31 cellular contexts compared by ENCODE assay signal in genomic region chr4:24880171-24880570, GRCh38. TPM values are rescaled to one million over a fixed set of nuclear protein-coding genes. Genes with fewer than 3 reads are reported as not detected.
"Had no signal": no experiment of that assay in that cellular context is flagged by ENCODE, and none has a peak within 500 bp of the region (broad histone marks: within the 10 kb centered on the region; RNA-seq: fewer than 3 reads in every experiment).

No MANE protein-coding gene starts in this region.

- H3K36me3 Mint-ChIP-seq: activated naive CD8-positive, alpha-beta T cell treated with anti-CD3 and anti-CD28 coated beads for 36 hours; natural killer cell; stimulated activated memory B cell treated with anti-CD40 and anti-IgM and Interleukin-4, amounts not matched to agents 10 μg/mL and 1 μg/mL and 100 μg/mL, for 72 hours had no signal

- ATAC-seq: activated CD4-positive, CD25-positive, alpha-beta regulatory T cell treated with anti-CD3 and anti-CD28 coated beads, Interleukin-2, amount 50 U/mL, for 24 hours; body of pancreas; esophagus mucosa; gastrocnemius medialis; left lung; lower lobe of right lung; natural killer cell; stimulated activated memory B cell treated with anti-CD40 and anti-IgM and Interleukin-4, amounts not matched to agents 10 μg/mL and 1 μg/mL and 100 μg/mL, for 72 hours had no signal

- FAIRE-seq: endothelial cell of umbilical vein, islet of Langerhans had no signal

- H3K27ac Mint-ChIP-seq: activated naive CD4-positive, alpha-beta T cell treated with anti-CD3 and anti-CD28 coated beads for 36 hours; activated naive CD8-positive, alpha-beta T cell treated with anti-CD3 and anti-CD28 coated beads for 36 hours; activated T-helper 1 cell treated with anti-CD3 and anti-CD28 coated beads, Interleukin-12 subunit alpha, Interleukin-12 subunit beta, Interleukin-2, Interleukin-4 antibody, amounts not matched to agents 30 ng/mL and 10 ng/mL and 1 ng/mL, durations not matched to agents 14 hours and 24 hours and 36 hours; natural killer cell; stimulated activated memory B cell treated with anti-CD40 and anti-IgM and Interleukin-4, amounts not matched to agents 10 μg/mL and 1 μg/mL and 100 μg/mL, for 72 hours; T-helper 2 cell treated with Interferon-gamma antibody and Interleukin-4, amounts not matched to agents 5 μg/mL and 100 μg/mL, for 36 hours had no signal

- H3K4me1 ChIP-seq: adrenal gland, body of pancreas, gastrocnemius medialis, left lung, lower lobe of right lung, right atrium auricular region had no signal

- H3K4me3 Mint-ChIP-seq: activated naive CD4-positive, alpha-beta T cell treated with anti-CD3 and anti-CD28 coated beads for 36 hours; activated naive CD8-positive, alpha-beta T cell treated with anti-CD3 and anti-CD28 coated beads for 36 hours; activated T-helper 1 cell treated with anti-CD3 and anti-CD28 coated beads, Interleukin-12 subunit alpha, Interleukin-12 subunit beta, Interleukin-2, Interleukin-4 antibody, amounts not matched to agents 30 ng/mL and 10 ng/mL and 1 ng/mL, durations not matched to agents 14 hours and 24 hours and 36 hours; natural killer cell; stimulated activated memory B cell treated with anti-CD40 and anti-IgM and Interleukin-4, amounts not matched to agents 10 μg/mL and 1 μg/mL and 100 μg/mL, for 72 hours; T-helper 2 cell treated with Interferon-gamma antibody and Interleukin-4, amounts not matched to agents 5 μg/mL and 100 μg/mL, for 36 hours had no signal

- DNase-seq: activated CD4-positive, alpha-beta T cell treated with anti-CD3 and anti-CD28 coated beads for 48 hours; activated CD4-positive, alpha-beta T cell treated with anti-CD3 and anti-CD28 coated beads, Interleukin-2, amount 50 U/mL, for 48 hours; activated CD8-positive, alpha-beta memory T cell treated with anti-CD3 and anti-CD28 coated beads for 24 hours; activated effector memory CD4-positive, alpha-beta T cell treated with anti-CD3 and anti-CD28 coated beads, Interleukin-2, amount 50 U/mL, for 16 hours; activated naive CD4-positive, alpha-beta T cell treated with anti-CD3 and anti-CD28 coated beads for 36 hours; activated naive CD8-positive, alpha-beta T cell treated with anti-CD3 and anti-CD28 coated beads for 36 hours; aorta; body of pancreas; caudate nucleus; cortex of kidney; gastrocnemius medialis; glutamatergic neuron; left lung; lower lobe of right lung; mesenchymal stem cell; natural killer cell; stimulated activated CD4-positive, alpha-beta T cell treated with anti-CD3 and anti-CD28 coated beads, Interleukin-1b, Interleukin-23, amount 100 ng/mL, for 48 hours; stimulated activated CD4-positive, alpha-beta T cell treated with anti-CD3 and anti-CD28 coated beads, Interleukin-4, amount 100 ng/mL, for 4 hours; stimulated activated CD8-positive, alpha-beta memory T cell treated with anti-CD3 and anti-CD28 coated beads, Interleukin-4, amount 100 ng/mL, for 48 hours; stomach; thyroid gland had no signal

- H3K9me3 Mint-ChIP-seq: activated naive CD4-positive, alpha-beta T cell treated with anti-CD3 and anti-CD28 coated beads for 36 hours; activated naive CD8-positive, alpha-beta T cell treated with anti-CD3 and anti-CD28 coated beads for 36 hours; activated T-helper 1 cell treated with anti-CD3 and anti-CD28 coated beads, Interleukin-12 subunit alpha, Interleukin-12 subunit beta, Interleukin-2, Interleukin-4 antibody, amounts not matched to agents 30 ng/mL and 10 ng/mL and 1 ng/mL, durations not matched to agents 14 hours and 24 hours and 36 hours; natural killer cell; T-helper 2 cell treated with Interferon-gamma antibody and Interleukin-4, amounts not matched to agents 5 μg/mL and 100 μg/mL, for 36 hours had no signal

- H3K27me3 ChIP-seq: adrenal gland, body of pancreas, gastrocnemius medialis, left lung, right atrium auricular region, stomach, thyroid gland had no signal

- H3K27me3 Mint-ChIP-seq: activated naive CD8-positive, alpha-beta T cell treated with anti-CD3 and anti-CD28 coated beads for 36 hours had no signal

- H3K9me3 ChIP-seq: adrenal gland, body of pancreas, gastrocnemius medialis, left lung, lower lobe of right lung, right atrium auricular region, stomach, thyroid gland had no signal

- H3K4me1 Mint-ChIP-seq: activated naive CD8-positive, alpha-beta T cell treated with anti-CD3 and anti-CD28 coated beads for 36 hours; natural killer cell; stimulated activated memory B cell treated with anti-CD40 and anti-IgM and Interleukin-4, amounts not matched to agents 10 μg/mL and 1 μg/mL and 100 μg/mL, for 72 hours had no signal

- H3K36me3 ChIP-seq: adrenal gland, gastrocnemius medialis, right atrium auricular region, thyroid gland had no signal

- H3K27ac ChIP-seq: adrenal gland, body of pancreas, gastrocnemius medialis, left lung, lower lobe of right lung, right atrium auricular region, stomach, thyroid gland had no signal

- H3K4me3 ChIP-seq: adrenal gland, body of pancreas, gastrocnemius medialis, left lung, lower lobe of right lung, right atrium auricular region, smooth muscle cell, stomach, thyroid gland had no signal

RNA-seq across cellular contexts. Expression of gene CCDC149, which starts 32.7 kb away (rescaled TPM):
- total RNA-seq: activated naive CD4-positive, alpha-beta T cell treated with anti-CD3 and anti-CD28 coated beads for 36 hours; activated naive CD8-positive, alpha-beta T cell treated with anti-CD3 and anti-CD28 coated beads for 36 hours; activated T-helper 1 cell treated with anti-CD3 and anti-CD28 coated beads, Interleukin-12 subunit alpha, Interleukin-12 subunit beta, Interleukin-2, Interleukin-4 antibody, amounts not matched to agents 30 ng/mL and 10 ng/mL and 1 ng/mL, durations not matched to agents 14 hours and 24 hours and 36 hours had no signal
